14 cellular contexts compared by ENCODE assay signal in the genomic region with DNA sequence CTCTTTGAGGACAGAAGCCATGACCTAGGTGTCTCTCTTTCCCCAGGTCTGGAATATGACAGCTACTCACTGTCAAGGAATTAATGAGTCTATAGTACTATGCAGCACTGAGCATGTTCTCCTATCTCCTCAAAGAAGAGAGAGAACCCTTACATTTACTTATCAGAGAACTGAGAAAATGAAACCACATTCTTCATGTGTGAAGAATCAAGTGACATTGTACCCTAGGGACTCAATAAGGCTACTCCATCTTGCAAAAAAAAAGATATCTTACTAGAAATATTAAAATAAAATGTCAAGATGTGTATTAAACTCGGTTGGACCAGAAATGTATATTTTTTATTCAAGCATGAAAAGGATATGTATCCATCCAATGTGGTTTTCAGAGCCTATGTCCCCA.
DNase-seq lines count a peak whose midpoint lies in the region; ATAC-seq, FAIRE-seq and TF ChIP-seq lines count a peak whose summit lies in the region.
"Had no signal": no experiment of that assay in that cellular context is flagged by ENCODE, and none has a peak within 500 bp of the region (broad histone marks: within the 10 kb centered on the region; RNA-seq: fewer than 3 reads in every experiment).

No MANE protein-coding gene starts in this region.

- DNase-seq in RCC 7860 (ENCODE audit: low spot score) (peak; percentile 32), osteoblast (ENCODE audit: insufficient read length, low spot score, missing footprints) (no peak), HTR-8/SVneo (ENCODE audit: insufficient read length, low spot score) (no peak), T-helper 17 cell (no peak), AG08396 (ENCODE audit: low spot score) (no peak)
- DNase-seq in activated effector memory CD4-positive, alpha-beta T cell treated with anti-CD3 and anti-CD28 coated beads, Interleukin-2, amount 50 U/mL, for 16 hours: no peak
- DNase-seq: activated naive CD8-positive, alpha-beta T cell treated with anti-CD3 and anti-CD28 coated beads, Interleukin-2, amount 10 ng/mL, durations not matched to agents 7 days and 5 days; C1 segment of cervical spinal cord; nephron progenitor cell had no signal

- no peak for TF ChIP-seq CTCF in osteoblast (IDR thresholded peaks at IDR 0.05; ENCODE audit: extremely low read depth, low read depth, low read length)

- no peak overlapping the region for H3K27ac Mint-ChIP-seq in T-helper 17 cell
- H3K27ac Mint-ChIP-seq: activated naive CD8-positive, alpha-beta T cell treated with anti-CD3 and anti-CD28 coated beads, Interleukin-2, amount 10 ng/mL, durations not matched to agents 7 days and 5 days; nephron progenitor cell had no signal

- H3K36me3 Mint-ChIP-seq in T-helper 17 cell (ENCODE audit: low read depth): no peaks in the 10 kb centered on the region
- H3K36me3 Mint-ChIP-seq: activated naive CD8-positive, alpha-beta T cell treated with anti-CD3 and anti-CD28 coated beads, Interleukin-2, amount 10 ng/mL, durations not matched to agents 7 days and 5 days had no signal

- ATAC-seq in GM18520 (IDR thresholded peaks at IDR 0.05; ENCODE audit: unreplicated experiment) (peak; percentile 27), HG02870 (IDR thresholded peaks at IDR 0.05; ENCODE audit: unreplicated experiment) (peak; percentile 18), T-helper 17 cell (no peak)

- H3K27ac ChIP-seq in osteoblast (ENCODE audit: low read depth, low read length): peak overlapping the region; percentile 92
- H3K27ac ChIP-seq: esophagus muscularis mucosa had no signal

- no peak overlapping the region for H2AFZ ChIP-seq in osteoblast (ENCODE audit: low read length)

- H3K4me3 ChIP-seq in osteoblast (ENCODE audit: insufficient read depth, low read length): no peak overlapping the region
- H3K4me3 ChIP-seq: esophagus muscularis mucosa, skin epidermis had no signal

- H3K79me2 ChIP-seq in osteoblast (ENCODE audit: insufficient read depth, low read length): no peaks in the 10 kb centered on the region

- H3K4me2 ChIP-seq in osteoblast (ENCODE audit: insufficient read depth, low read length): peak overlapping the region; percentile 30

- H3K36me3 ChIP-seq in osteoblast (ENCODE audit: insufficient read depth, low read length): no peaks in the 10 kb centered on the region
- H3K36me3 ChIP-seq: esophagus muscularis mucosa had no signal

- FAIRE-seq in RCC 7860 (lab: Jason Lieb, UNC) (no peak), HTR-8/SVneo (lab: Jason Lieb, UNC) (no peak)
- FAIRE-seq: colon had no signal

- no peaks in the 10 kb centered on the region for H3K9me3 ChIP-seq in osteoblast (ENCODE audit: low read depth, low read length)
- H3K9me3 ChIP-seq in T-helper 17 cell (ENCODE audit: control insufficient read depth, low read length, poor library complexity, severe bottlenecking): peaks cover 2% of the 10 kb centered on the region
- H3K9me3 ChIP-seq: esophagus muscularis mucosa had no signal

- no peaks in the 10 kb centered on the region for H4K20me1 ChIP-seq in osteoblast (ENCODE audit: insufficient read depth, low read length)

- peaks cover 3% of the 10 kb centered on the region for H3K4me1 Mint-ChIP-seq in T-helper 17 cell
- H3K4me1 Mint-ChIP-seq: activated naive CD8-positive, alpha-beta T cell treated with anti-CD3 and anti-CD28 coated beads, Interleukin-2, amount 10 ng/mL, durations not matched to agents 7 days and 5 days had no signal

- H3K4me3 Mint-ChIP-seq in T-helper 17 cell: no peak overlapping the region
- H3K4me3 Mint-ChIP-seq: activated naive CD8-positive, alpha-beta T cell treated with anti-CD3 and anti-CD28 coated beads, Interleukin-2, amount 10 ng/mL, durations not matched to agents 7 days and 5 days; nephron progenitor cell had no signal

- H3K27me3 Mint-ChIP-seq in T-helper 17 cell: no peaks in the 10 kb centered on the region

- no peaks in the 10 kb centered on the region for H3K27me3 ChIP-seq in osteoblast (ENCODE audit: insufficient read depth, low read length)
- H3K27me3 ChIP-seq: esophagus muscularis mucosa had no signal

- H3K4me1 ChIP-seq in osteoblast (ENCODE audit: insufficient read depth, low read length): peaks cover 68% of the 10 kb centered on the region
